In the genomic region with DNA sequence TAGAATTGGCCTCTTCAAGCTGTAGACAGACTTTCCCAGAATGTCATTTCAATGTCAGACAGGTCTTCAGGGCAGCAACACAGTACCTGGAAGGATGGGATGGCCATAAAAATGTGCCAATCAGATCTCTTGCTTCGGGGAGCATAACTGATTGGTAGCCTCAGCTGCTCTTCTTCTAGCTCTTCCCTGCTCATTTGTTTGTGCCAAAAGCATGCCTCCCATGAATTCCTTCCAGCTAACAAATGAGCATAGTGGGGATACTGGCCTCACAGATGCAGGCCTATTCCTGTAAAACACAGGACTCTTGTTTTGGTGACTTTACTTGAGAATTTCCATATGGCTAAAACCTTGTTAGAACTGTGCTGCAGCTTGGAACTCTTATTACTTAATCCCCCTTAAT, we compare ENCODE assay signal across 14 cellular contexts.
"Had no signal": no experiment of that assay in that cellular context is flagged by ENCODE, and none has a peak within 500 bp of the region (broad histone marks: within the 10 kb centered on the region; RNA-seq: fewer than 3 reads in every experiment).

No MANE protein-coding gene starts in this region.

- H3K27me3 Mint-ChIP-seq: activated CD4-positive, alpha-beta memory T cell treated with anti-CD3 and anti-CD28 coated beads for 36 hours; activated naive CD8-positive, alpha-beta T cell had no signal

- H3K4me3 ChIP-seq: breast epithelium, left lung, right lobe of liver, upper lobe of left lung had no signal

- H3K27me3 ChIP-seq: breast epithelium, left lung, right lobe of liver, upper lobe of left lung had no signal

- H3K36me3 ChIP-seq: breast epithelium, left lung, right lobe of liver, upper lobe of left lung had no signal

- H3K27ac Mint-ChIP-seq: activated CD4-positive, alpha-beta memory T cell treated with anti-CD3 and anti-CD28 coated beads for 36 hours; activated naive CD8-positive, alpha-beta T cell; endodermal cell; naive B cell; T-helper 2 cell treated with Interferon-gamma antibody and Interleukin-4, amounts not matched to agents 5 μg/mL and 100 μg/mL, for 36 hours had no signal

- H3K4me3 Mint-ChIP-seq: activated CD4-positive, alpha-beta memory T cell treated with anti-CD3 and anti-CD28 coated beads for 36 hours; activated naive CD8-positive, alpha-beta T cell; endodermal cell; naive B cell; T-helper 2 cell treated with Interferon-gamma antibody and Interleukin-4, amounts not matched to agents 5 μg/mL and 100 μg/mL, for 36 hours had no signal

- H3K27ac ChIP-seq: left lung, right lobe of liver, upper lobe of left lung had no signal

- H3K9me3 ChIP-seq: right lobe of liver, upper lobe of left lung had no signal

- H3K4me1 Mint-ChIP-seq: naive B cell had no signal

- H3K4me1 ChIP-seq: breast epithelium, left lung had no signal

- H3K36me3 Mint-ChIP-seq: activated CD4-positive, alpha-beta memory T cell treated with anti-CD3 and anti-CD28 coated beads for 36 hours; activated naive CD8-positive, alpha-beta T cell had no signal

- DNase-seq: activated CD4-positive, alpha-beta memory T cell treated with anti-CD3 and anti-CD28 coated beads for 36 hours; activated CD4-positive, alpha-beta T cell treated with anti-CD3 and anti-CD28 coated beads for 1 hour; activated gamma-delta T cell; activated T-cell treated with anti-CD3 and anti-CD28 coated beads, Interleukin-2, amount 50 U/mL, for 48 hours; amygdala; endodermal cell; left lung; naive B cell; right lobe of liver; stimulated activated naive CD4-positive, alpha-beta T cell; upper lobe of left lung had no signal
